In genomic region chr9:96904947-96905543, GRCh38 we compare ENCODE assay signal across 10 cellular contexts. TPM values are rescaled to one million over a fixed set of nuclear protein-coding genes. Genes with fewer than 3 reads are reported as not detected.
DNase-seq lines count a peak whose midpoint lies in the region; ATAC-seq, FAIRE-seq and TF ChIP-seq lines count a peak whose summit lies in the region.
"Not testable (repeated sequence)": the region's sequence is repeated elsewhere in the genome, so short reads cannot be mapped to it uniquely, and the experiment has no call there.
"Had no signal": no experiment of that assay in that cellular context is flagged by ENCODE, and none has a peak within 500 bp of the region (broad histone marks: within the 10 kb centered on the region; RNA-seq: fewer than 3 reads in every experiment).

No MANE protein-coding gene starts in this region.

- not testable (repeated sequence) for TF ChIP-seq CTCF in HCT116 (IDR thresholded peaks at IDR 0.05 in 2 of 3, conservative IDR thresholded peaks at IDR 0.05 in 1 of 3; ENCODE audit: borderline replicate concordance in 1 of 3, insufficient read depth in 1 of 3, low read depth in 2 of 3, low read length in 2 of 3); PC-9 (conservative IDR thresholded peaks at IDR 0.05); K562 (IDR thresholded peaks at IDR 0.05 in 2 of 3, conservative IDR thresholded peaks at IDR 0.05 in 1 of 3; ENCODE audit: insufficient read depth in 2 of 3, low read depth in 1 of 3, low read length in 3 of 3)
- peak; percentile 25 for TF ChIP-seq CTCF in endodermal cell (conservative IDR thresholded peaks at IDR 0.05)

- no CpG with 5 or more reads among the region's 3 CpGs for WGBS in K562 (ENCODE audit: insufficient coverage, low coverage, missing lambda C conversion rate)
- no CpG with 5 or more reads among the region's 3 CpGs for WGBS in endodermal cell (ENCODE audit: insufficient coverage in 1 of 2, insufficient read length in 1 of 2), 2 experiments

- not testable (repeated sequence) for H3K9me3 Mint-ChIP-seq in endodermal cell

- DNase-seq in HCT116 (ENCODE audit: low read depth, low spot score); PC-9; K562 (ENCODE audit: extremely low read depth in 1 of 4, low spot score in 3 of 4): not testable (repeated sequence)
- DNase-seq in endodermal cell (peak; percentile 38), islet precursor cell (peak; percentile 43)

- TF ChIP-seq RAD21 in HCT116 (IDR thresholded peaks at IDR 0.05; ENCODE audit: low read depth); K562 (CRISPR knock-in tag; conservative IDR thresholded peaks at IDR 0.05 in 1 of 2, IDR thresholded peaks at IDR 0.05 in 1 of 2): not testable (repeated sequence)

- H3K9me1 ChIP-seq in K562 (ENCODE audit: control insufficient read depth, insufficient read depth, low read length) = not testable (repeated sequence)

- RAD21 ChIA-PET in HCT116 (lab: Charles Lee; ENCODE audit: low non-redundant PET in 1 of 2, low total read pairs in 2 of 2, uncharacterized antibody in 2 of 2, unreplicated experiment in 2 of 2) = not testable (repeated sequence)

- not testable (repeated sequence) for H3K9ac ChIP-seq in HCT116 (ENCODE audit: low read length); K562 (ENCODE audit: insufficient read depth in 1 of 2, low read depth in 2 of 2, low read length in 2 of 2); endodermal cell (ENCODE audit: extremely low read depth, low read length, poor library complexity, severe bottlenecking)

- not testable (repeated sequence) for H3K36me3 Mint-ChIP-seq in endodermal cell (ENCODE audit: low read depth)

- H3K27ac ChIP-seq in HCT116 (ENCODE audit: low read depth, low read length); K562 (ENCODE audit: extremely low read depth, low read depth, low read length); endodermal cell (ENCODE audit: low read depth, low read length): not testable (repeated sequence)
- H3K27ac ChIP-seq in PC-9 = 0 out of 2 replicates have a peak overlapping the region, but pooled peaks have one; percentile 9

- FAIRE-seq in K562 (lab: Jason Lieb, UNC) = peak; percentile 74

- intact Hi-C loops in HCT116 (cut with micrococcal nuclease); PC-9 (cut with micrococcal nuclease; ENCODE audit: unreplicated experiment); K562 (cut with micrococcal nuclease): not testable (repeated sequence)

- not testable (repeated sequence) for H3F3A ChIP-seq in PC-9 (ENCODE audit: insufficient read depth, low read depth)

- H2AFZ ChIP-seq in HCT116 (ENCODE audit: low read depth, low read length, poor library complexity, severe bottlenecking); PC-9; K562 (ENCODE audit: low read depth, low read length): not testable (repeated sequence)

- peak; percentile 60 for ATAC-seq in HCT116
- ATAC-seq in K562 = peak; percentile 69

- not testable (repeated sequence) for TF ChIP-seq EP300 in K562 (IDR thresholded peaks at IDR 0.05; ENCODE audit: low read length)

- H3K4me3 ChIP-seq in HCT116 (replicated peaks in 1 of 2; ENCODE audit: low read depth in 1 of 2, low read length in 2 of 2); PC-9; K562; endodermal cell (ENCODE audit: low read length): not testable (repeated sequence)

- not testable (repeated sequence) for H3K4me1 Mint-ChIP-seq in endodermal cell

- not testable (repeated sequence) for TF ChIP-seq POLR2A in HCT116 (IDR thresholded peaks at IDR 0.05; ENCODE audit: borderline replicate concordance, extremely low read depth, insufficient read depth, insufficient read length); K562 (conservative IDR thresholded peaks at IDR 0.05)

- not testable (repeated sequence) for H3K36me3 ChIP-seq in HCT116 (ENCODE audit: control insufficient read depth in 1 of 2, insufficient read depth in 2 of 2, low read length in 2 of 2); PC-9 (ENCODE audit: low read depth); K562 (ENCODE audit: control insufficient read depth, insufficient read depth, low read length); endodermal cell (ENCODE audit: control insufficient read depth, insufficient read depth, low read length)

- CTCF ChIA-PET in HCT116 (lab: Charles Lee); PC-9 (lab: Charles Lee); K562 (lab: Yijun Ruan, JAX; ENCODE audit: low intra/inter-chr PET ratio): not testable (repeated sequence)

- H3K9me2 ChIP-seq in HCT116 (ENCODE audit: insufficient read depth); PC-9 (ENCODE audit: insufficient read depth): not testable (repeated sequence)

- not testable (repeated sequence) for H3K27me3 ChIP-seq in HCT116 (ENCODE audit: insufficient read depth, low read length); PC-9 (ENCODE audit: insufficient read depth, low read depth); K562 (ENCODE audit: control insufficient read depth in 2 of 2, insufficient read depth in 2 of 2, low read length in 2 of 2); endodermal cell (ENCODE audit: control insufficient read depth, insufficient read depth, low read length, poor library complexity, severe bottlenecking)

- H3K27me3 Mint-ChIP-seq in endodermal cell (ENCODE audit: insufficient read depth) = not testable (repeated sequence)

- H3K4me1 ChIP-seq in HCT116 (ENCODE audit: control insufficient read depth in 1 of 2, insufficient read depth in 2 of 2, low read length in 2 of 2); PC-9 (replicated peaks; ENCODE audit: insufficient read depth); K562 (replicated peaks in 1 of 2; ENCODE audit: control insufficient read depth in 2 of 2, insufficient read depth in 2 of 2, low read length in 2 of 2); endodermal cell (ENCODE audit: control insufficient read depth, insufficient read depth, low read length): not testable (repeated sequence)

- H3K4me2 ChIP-seq in HCT116 (ENCODE audit: low read length); PC-9; K562 (ENCODE audit: insufficient read depth, low read length): not testable (repeated sequence)

- not testable (repeated sequence) for BruUV-seq in HCT116 (replicated peaks; lab: Mats Ljungman, UMichigan); PC-9 (replicated peaks; lab: Mats Ljungman, UMichigan); K562 (replicated peaks; lab: Mats Ljungman, UMichigan)

- not testable (repeated sequence) for H3K9me3 ChIP-seq in HCT116 (ENCODE audit: control insufficient read depth in 1 of 2, insufficient read depth in 1 of 2, low read depth in 1 of 2, low read length in 2 of 2); PC-9 (ENCODE audit: insufficient read depth, low read depth); K562 (replicated peaks; ENCODE audit: control insufficient read depth, insufficient read depth, low read depth, low read length); endodermal cell (ENCODE audit: control insufficient read depth, low read length)

- in situ Hi-C loops in K562 (cut with MboI) = not testable (repeated sequence)

- POLR2A ChIA-PET in HCT116 (lab: Charles Lee); PC-9 (lab: Charles Lee; ENCODE audit: unreplicated experiment); K562 (lab: Yijun Ruan, JAX): not testable (repeated sequence)

- not testable (repeated sequence) for H3K4me3 Mint-ChIP-seq in endodermal cell

- H3K79me2 ChIP-seq in HCT116 (ENCODE audit: insufficient read depth, low read length); PC-9 (ENCODE audit: low read depth); K562 (ENCODE audit: control insufficient read depth, insufficient read depth, low read length): not testable (repeated sequence)

- H3K27ac Mint-ChIP-seq in endodermal cell = not testable (repeated sequence)

- not testable (repeated sequence) for H4K20me1 ChIP-seq in HCT116 (ENCODE audit: insufficient read depth); PC-9 (ENCODE audit: insufficient read depth); K562 (replicated peaks; ENCODE audit: control insufficient read depth, insufficient read depth, low read length)

RNA-seq across cellular contexts. Expression of gene NUTM2G, which starts 23.6 kb away (rescaled TPM):
- total RNA-seq in HCT116 (2021; ENCODE audit: unreplicated experiment) = not detected
- polyA plus RNA-seq in HCT116 (2012) = 0.27 and 0.42 TPM in 2 replicates
- total RNA-seq in PC-9 (2021) = not detected in 2 replicates
- total RNA-seq in K562 (2011; cell fraction: chromatin; rRNA removed; ENCODE audit: low replicate concordance) = not detected in 2 replicates
- not detected in 2 replicates for total RNA-seq in K562 (2011; cell fraction: nucleolus; rRNA removed)
- not detected in 2 replicates for total RNA-seq in K562 (2011; cell fraction: nucleoplasm; rRNA removed)
- total RNA-seq in K562 (2014; rRNA removed) = not detected in 2 replicates
- total RNA-seq in K562 (2014; rRNA removed; fragmentation: Illumina TruSeq; extraction: Trizol) = not detected in 2 replicates
- total RNA-seq in K562 (2015; rRNA removed; fragmentation: Illumina TruSeq; extraction: Trizol) = not detected in 2 replicates
- not detected in 2 replicates for total RNA-seq in K562 (2021)
- not detected in 2 replicates for polyA plus RNA-seq in K562 (2011; rRNA removed)
- polyA plus RNA-seq in K562 (2011; cell fraction: cytosol; rRNA removed) = not detected in 2 replicates
- not detected in 2 replicates for polyA plus RNA-seq in K562 (2011; cell fraction: nucleus; rRNA removed)
- polyA plus RNA-seq in K562 (2012) = 0.65 and 0.69 TPM in 2 replicates
- not detected in 2 replicates for polyA plus RNA-seq in K562 (2014; fragmentation: Illumina TruSeq; extraction: Trizol)
- polyA plus RNA-seq in K562 (2014; fragmentation: Nextera tagmentation; extraction: Ambion mirVana) = under 1 TPM; 0.03 TPM
- not detected in 2 replicates for polyA plus RNA-seq in K562 (2014; rRNA removed)
- polyA minus RNA-seq in K562 (2011; rRNA and poly(A)+ RNA removed) = not detected in 2 replicates
- not detected in 2 replicates for polyA minus RNA-seq in K562 (2011; cell fraction: cytosol; rRNA and poly(A)+ RNA removed)
- polyA minus RNA-seq in K562 (2011; cell fraction: nucleus; rRNA and poly(A)+ RNA removed) = not detected in 2 replicates
- not detected for total RNA-seq in endodermal cell
- polyA plus RNA-seq in endodermal cell (2013, experiment 1 of 2) = not detected
- not detected for polyA plus RNA-seq in endodermal cell (2013, experiment 2 of 2)
- total RNA-seq: A172; A673; Calu3; CD4-positive, alpha-beta memory T cell had no signal
- polyA plus RNA-seq: BJ had no signal

RNA-seq across cellular contexts. Expression of gene ZNF782, which starts 50.7 kb away (rescaled TPM):
- total RNA-seq in HCT116 (2021; ENCODE audit: unreplicated experiment) = 3.7 TPM
- polyA plus RNA-seq in HCT116 (2012) = 0.60 and 0.82 TPM in 2 replicates
- 7.2 and 11.5 TPM in 2 replicates for total RNA-seq in PC-9 (2021)
- total RNA-seq in K562 (2011; cell fraction: chromatin; rRNA removed; ENCODE audit: low replicate concordance) = 4.7 and 25.6 TPM in 2 replicates
- total RNA-seq in K562 (2011; cell fraction: nucleolus; rRNA removed) = 3.8 and 6.7 TPM in 2 replicates
- total RNA-seq in K562 (2011; cell fraction: nucleoplasm; rRNA removed) = 7.1 and 7.6 TPM in 2 replicates
- 4.3 and 5.1 TPM in 2 replicates for total RNA-seq in K562 (2014; rRNA removed)
- 6.0 and 6.4 TPM in 2 replicates for total RNA-seq in K562 (2014; rRNA removed; fragmentation: Illumina TruSeq; extraction: Trizol)
- total RNA-seq in K562 (2015; rRNA removed; fragmentation: Illumina TruSeq; extraction: Trizol) = 7.1 and 8.8 TPM in 2 replicates
- total RNA-seq in K562 (2021) = 4.5 and 4.9 TPM in 2 replicates
- polyA plus RNA-seq in K562 (2011; rRNA removed) = 4.5 and 4.6 TPM in 2 replicates
- 1.0 and 1.2 TPM in 2 replicates for polyA plus RNA-seq in K562 (2011; cell fraction: cytosol; rRNA removed)
- 7.1 and 9.6 TPM in 2 replicates for polyA plus RNA-seq in K562 (2011; cell fraction: nucleus; rRNA removed)
- 2.4 and 3.2 TPM in 2 replicates for polyA plus RNA-seq in K562 (2012)
- polyA plus RNA-seq in K562 (2014; fragmentation: Illumina TruSeq; extraction: Trizol) = 3.9 and 4.2 TPM in 2 replicates
- polyA plus RNA-seq in K562 (2014; fragmentation: Nextera tagmentation; extraction: Ambion mirVana) = under 1 TPM; 0.38 to 0.55 TPM
- 3.2 and 5.3 TPM in 2 replicates for polyA plus RNA-seq in K562 (2014; rRNA removed)
- 7.2 and 12.4 TPM in 2 replicates for polyA minus RNA-seq in K562 (2011; rRNA and poly(A)+ RNA removed)
- 1.4 and 3.0 TPM in 2 replicates for polyA minus RNA-seq in K562 (2011; cell fraction: cytosol; rRNA and poly(A)+ RNA removed)
- 6.1 and 11.3 TPM in 2 replicates for polyA minus RNA-seq in K562 (2011; cell fraction: nucleus; rRNA and poly(A)+ RNA removed)
- 1 to 10 TPM; 7.3 to 9.1 TPM for total RNA-seq in endodermal cell
- 3.7 TPM for polyA plus RNA-seq in endodermal cell (2013, experiment 1 of 2)
- polyA plus RNA-seq in endodermal cell (2013, experiment 2 of 2) = 4.8 TPM
